ENCODE assay signal across 26 cellular contexts in genomic region chr12:116915326-116915725, GRCh38. TPM values are rescaled to one million over a fixed set of nuclear protein-coding genes. Genes with fewer than 3 reads are reported as not detected.
"Had no signal": no experiment of that assay in that cellular context is flagged by ENCODE, and none has a peak within 500 bp of the region (broad histone marks: within the 10 kb centered on the region; RNA-seq: fewer than 3 reads in every experiment).

No MANE protein-coding gene starts in this region.

- ATAC-seq: heart left ventricle; lower lobe of right lung; naive thymus-derived CD8-positive, alpha-beta T cell; psoas muscle; WTC11 had no signal

- H3K9me3 ChIP-seq: breast epithelium, colonic mucosa, heart left ventricle, lower lobe of right lung, neutrophil, pancreas, psoas muscle, right atrium auricular region, testis, upper lobe of left lung had no signal

- H3K9me3 Mint-ChIP-seq: activated naive CD4-positive, alpha-beta T cell treated with anti-CD3 and anti-CD28 coated beads for 36 hours; activated naive CD8-positive, alpha-beta T cell treated with anti-CD3 and anti-CD28 coated beads, Interleukin-2, amount 10 ng/mL, durations not matched to agents 7 days and 5 days; naive thymus-derived CD8-positive, alpha-beta T cell had no signal

- H3K36me3 Mint-ChIP-seq: WTC11 had no signal

- DNase-seq: activated CD4-positive, alpha-beta T cell treated with anti-CD3 and anti-CD28 coated beads, Interleukin-2, amount 50 U/mL, for 4 hours; activated CD8-positive, alpha-beta memory T cell treated with anti-CD3 and anti-CD28 coated beads, Interleukin-2, amount 50 U/mL, for 48 hours; activated effector memory CD4-positive, alpha-beta T cell treated with Interleukin-2 at 50 U/mL for 16 hours; activated naive CD4-positive, alpha-beta T cell treated with anti-CD3 and anti-CD28 coated beads for 36 hours; activated naive CD8-positive, alpha-beta T cell treated with anti-CD3 and anti-CD28 coated beads, Interleukin-2, amount 10 ng/mL, durations not matched to agents 7 days and 5 days; activated T-cell treated with anti-CD3 and anti-CD28 coated beads, Interleukin-2, amount 50 U/mL, for 48 hours; colonic mucosa; dorsolateral prefrontal cortex; heart left ventricle; kidney; lower lobe of right lung; naive thymus-derived CD8-positive, alpha-beta T cell; pancreas; psoas muscle; stimulated activated CD4-positive, alpha-beta T cell treated with anti-CD3 and anti-CD28 coated beads, Interleukin-12 subunit alpha, Interleukin-12 subunit beta, amount 100 ng/mL, for 4 hours; stimulated activated CD4-positive, alpha-beta T cell treated with anti-CD3 and anti-CD28 coated beads, Interleukin-4, amount 100 ng/mL, for 4 hours; T1000; testis; upper lobe of left lung had no signal

- H3K27me3 Mint-ChIP-seq: activated naive CD8-positive, alpha-beta T cell treated with anti-CD3 and anti-CD28 coated beads, Interleukin-2, amount 10 ng/mL, durations not matched to agents 7 days and 5 days; naive thymus-derived CD8-positive, alpha-beta T cell had no signal

- H3K27me3 ChIP-seq: breast epithelium, colonic mucosa, dorsolateral prefrontal cortex, heart left ventricle, pancreas, right atrium auricular region, testis, upper lobe of left lung had no signal

- H3K36me3 ChIP-seq: breast epithelium, colonic mucosa, lower lobe of right lung, neutrophil, pancreas, right atrium auricular region, upper lobe of left lung had no signal

- H3K27ac ChIP-seq: breast epithelium, colonic mucosa, dorsolateral prefrontal cortex, heart left ventricle, lower lobe of right lung, neutrophil, pancreas, psoas muscle, right atrium auricular region, testis, upper lobe of left lung had no signal

- H3K4me3 ChIP-seq: breast epithelium, colonic mucosa, dorsolateral prefrontal cortex, heart left ventricle, lower lobe of right lung, pancreas, psoas muscle, right atrium auricular region, testis, upper lobe of left lung had no signal

- H3K4me3 Mint-ChIP-seq: activated naive CD4-positive, alpha-beta T cell treated with anti-CD3 and anti-CD28 coated beads for 36 hours; activated naive CD8-positive, alpha-beta T cell treated with anti-CD3 and anti-CD28 coated beads, Interleukin-2, amount 10 ng/mL, durations not matched to agents 7 days and 5 days; naive thymus-derived CD8-positive, alpha-beta T cell; T-helper 1 cell treated with Interleukin-12 subunit alpha and Interleukin-12 subunit beta and Interleukin-4 antibody, amounts not matched to agents 30 μg/mL and 1 μg/mL, for 36 hours; WTC11 had no signal

- H3K4me1 ChIP-seq: breast epithelium, psoas muscle, testis had no signal

- H3K27ac Mint-ChIP-seq: activated naive CD4-positive, alpha-beta T cell treated with anti-CD3 and anti-CD28 coated beads for 36 hours; activated naive CD8-positive, alpha-beta T cell treated with anti-CD3 and anti-CD28 coated beads, Interleukin-2, amount 10 ng/mL, durations not matched to agents 7 days and 5 days; naive thymus-derived CD8-positive, alpha-beta T cell; T-helper 1 cell treated with Interleukin-12 subunit alpha and Interleukin-12 subunit beta and Interleukin-4 antibody, amounts not matched to agents 30 μg/mL and 1 μg/mL, for 36 hours; WTC11 had no signal

RNA-seq across cellular contexts. Expression of gene HRK, which starts 34.1 kb away (rescaled TPM):
- total RNA-seq: activated CD8-positive, alpha-beta memory T cell treated with anti-CD3 and anti-CD28 coated beads for 36 hours; activated naive CD4-positive, alpha-beta T cell treated with anti-CD3 and anti-CD28 coated beads for 36 hours; activated naive CD8-positive, alpha-beta T cell treated with anti-CD3 and anti-CD28 coated beads, Interleukin-2, amount 10 ng/mL, durations not matched to agents 7 days and 5 days; fibroblast of villous mesenchyme had no signal
- polyA plus RNA-seq: naive thymus-derived CD8-positive, alpha-beta T cell had no signal
